Comparison of ENCODE assay signal across 9 cellular contexts in the genomic region with DNA sequence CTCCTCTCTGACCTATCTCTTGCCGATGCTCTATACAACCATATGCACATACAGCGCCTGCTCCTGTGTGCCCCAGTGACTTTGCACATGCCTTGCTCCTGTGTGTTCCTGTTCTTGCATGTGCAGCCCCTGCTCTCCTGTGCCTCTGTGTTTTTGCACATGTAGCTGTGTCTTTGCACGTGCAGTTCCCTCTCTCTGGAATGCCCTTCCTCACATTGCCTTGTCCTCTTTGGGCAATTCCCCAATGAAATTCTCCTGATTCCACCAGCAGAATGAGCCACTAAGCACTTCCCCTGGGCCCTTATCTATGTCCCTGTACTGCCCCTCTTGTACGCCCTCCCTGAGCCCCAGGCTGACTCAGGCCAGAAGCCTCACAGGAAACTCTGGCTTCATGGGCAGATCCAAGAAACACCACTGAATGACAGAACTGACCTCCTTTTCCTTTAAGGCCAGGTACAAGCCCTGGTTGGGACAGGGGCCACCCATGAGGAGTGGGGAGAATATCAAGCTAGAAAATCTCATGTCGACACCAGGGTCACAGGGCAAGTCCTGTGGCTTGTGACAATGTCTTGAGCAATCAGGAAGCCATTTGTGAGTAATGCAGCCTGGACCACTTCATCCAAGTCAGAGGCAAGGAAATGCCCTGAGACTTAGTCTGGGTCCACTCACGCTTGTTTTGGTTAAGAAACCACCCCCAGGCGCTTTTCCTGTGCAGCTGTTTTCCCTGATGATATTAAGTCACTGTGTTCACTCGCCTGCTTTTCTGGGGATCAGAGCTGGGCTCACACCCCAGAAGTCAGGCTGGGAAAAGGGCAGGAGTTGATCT. TPM values are rescaled to one million over a fixed set of nuclear protein-coding genes. Genes with fewer than 3 reads are reported as not detected.
DNase-seq lines count a peak whose midpoint lies in the region; ATAC-seq and TF ChIP-seq lines count a peak whose summit lies in the region.
"Had no signal": no experiment of that assay in that cellular context is flagged by ENCODE, and none has a peak within 500 bp of the region (broad histone marks: within the 10 kb centered on the region; RNA-seq: fewer than 3 reads in every experiment).

No MANE protein-coding gene starts in this region.

- peak; percentile 91 for DNase-seq in BJ (ENCODE audit: low read depth)
- peak; percentile 65 for DNase-seq in NOMO-1 treated with dmso at 0.1 percent for 144 hours (lab: John Stamatoyannopoulos, UW; ENCODE audit: unreplicated experiment)
- DNase-seq in endothelial cell (ENCODE audit: low spot score), result no peak
- DNase-seq in naive B cell, result no peak
- no peak for DNase-seq in G401 (ENCODE audit: low spot score)
- DNase-seq in KG1 (lab: John Stamatoyannopoulos, UW), result no peak
- DNase-seq in activated naive CD4-positive, alpha-beta T cell treated with Interleukin-2 at 50 U/mL for 16 hours, result no peak
- DNase-seq: stimulated activated CD8-positive, alpha-beta memory T cell treated with anti-CD3 and anti-CD28 coated beads, Interleukin-4, amount 100 ng/mL, for 48 hours had no signal

- no peaks in the 10 kb centered on the region for H3K36me3 Mint-ChIP-seq in endothelial cell (ENCODE audit: low read depth, unreplicated experiment)
- peaks cover 0 to 2% of the 10 kb centered on the region in 2 donors for H3K36me3 Mint-ChIP-seq in naive B cell

- POLR2A ChIA-PET in BJ (lab: Charles Lee), result interaction anchor here (0.6 kb wide), 2 partner anchors 35 to 207 kb away, joined by 3 read pairs; no protein-coding TSS in a partner anchor

- in situ Hi-C loops in G401 (cut with HindIII; ENCODE audit: low sequenced_read_pairs), result no loop called here

- CTCF ChIA-PET in BJ (lab: Yijun Ruan, JAX), result interaction anchor here (0.6 to 7.2 kb wide), 20 partner anchors 8 to 946 kb away, joined by 3 to 155 read pairs (median 7); no protein-coding TSS in a partner anchor

- H3K4me3 Mint-ChIP-seq in endothelial cell (ENCODE audit: unreplicated experiment) (no peak overlapping the region), naive B cell (peak overlapping the region in 5 of 8 donors; percentile 17 to 81 (median 47))

- peaks cover 8% of the 10 kb centered on the region for H3K4me1 Mint-ChIP-seq in endothelial cell (ENCODE audit: unreplicated experiment)
- H3K4me1 Mint-ChIP-seq in naive B cell, result peaks cover 37 to 58% (median 49%) of the 10 kb centered on the region in 3 donors

- H3K9me3 Mint-ChIP-seq in endothelial cell (ENCODE audit: unreplicated experiment) (no peaks in the 10 kb centered on the region), naive B cell (no peaks in the 10 kb centered on the region)

- TF ChIP-seq CTCF in BJ (IDR thresholded peaks at IDR 0.05; ENCODE audit: insufficient read depth, low read depth, low read length), result no peak
- TF ChIP-seq CTCF in endothelial cell (IDR thresholded peaks at IDR 0.05; ENCODE audit: unreplicated experiment), result no peak

- H3K36me3 ChIP-seq in BJ (ENCODE audit: control insufficient read depth, insufficient read depth, low read length), result no peaks in the 10 kb centered on the region

- H3K4me3 ChIP-seq in BJ (ENCODE audit: low read depth, low read length), result no peak overlapping the region

- ATAC-seq in naive B cell (ENCODE audit: low read depth in 2 of 2) (no peak), GM18519 (IDR thresholded peaks at IDR 0.05; ENCODE audit: low FRiP score, unreplicated experiment) (no peak)

- H3K27ac Mint-ChIP-seq in endothelial cell (ENCODE audit: unreplicated experiment) (peak overlapping the region; percentile 7), naive B cell (peak overlapping the region in 1 of 6 donors; percentile 15)

- H3K27me3 Mint-ChIP-seq in endothelial cell (ENCODE audit: unreplicated experiment) (peaks cover 5% of the 10 kb centered on the region), naive B cell (peaks cover 4 to 32% (median 17%) of the 10 kb centered on the region in 3 donors)

- H3K27me3 ChIP-seq in BJ (ENCODE audit: control insufficient read depth, insufficient read depth, low read length), result no peaks in the 10 kb centered on the region

RNA-seq across cellular contexts. Expression of a gene that starts 1.9 kb away (rescaled TPM):
- 6.4 and 7.2 TPM in 2 replicates for polyA plus RNA-seq in BJ (2011; rRNA removed)
- polyA minus RNA-seq in BJ (2011; rRNA and poly(A)+ RNA removed), result 7.2 and 8.0 TPM in 2 replicates
- total RNA-seq in endothelial cell (ENCODE audit: unreplicated experiment), result 1.9 TPM
- 1 to 10 TPM; 2.8 to 9.2 (median 5.8) TPM for polyA plus RNA-seq in naive B cell (ENCODE audit: low read depth in 6 of 6)
- 1.2 and 4.0 TPM in 2 replicates for total RNA-seq in G401 (2014; rRNA removed; shearing (Covaris generic))

Comparison
In these comparisons a context has a peak if more than half of its experiments do, and no peak if none do; other contexts are left out.
1. DNase-seq: peak in BJ (single experiment) and NOMO-1 treated with dmso at 0.1 percent for 144 hours (single experiment); none in endothelial cell (single experiment), naive B cell (single experiment), G401 (single experiment), KG1 (single experiment) and activated naive CD4-positive, alpha-beta T cell treated with Interleukin-2 at 50 U/mL for 16 hours (single experiment).